ENCODE assay signal across 8 cellular contexts in the genomic region with DNA sequence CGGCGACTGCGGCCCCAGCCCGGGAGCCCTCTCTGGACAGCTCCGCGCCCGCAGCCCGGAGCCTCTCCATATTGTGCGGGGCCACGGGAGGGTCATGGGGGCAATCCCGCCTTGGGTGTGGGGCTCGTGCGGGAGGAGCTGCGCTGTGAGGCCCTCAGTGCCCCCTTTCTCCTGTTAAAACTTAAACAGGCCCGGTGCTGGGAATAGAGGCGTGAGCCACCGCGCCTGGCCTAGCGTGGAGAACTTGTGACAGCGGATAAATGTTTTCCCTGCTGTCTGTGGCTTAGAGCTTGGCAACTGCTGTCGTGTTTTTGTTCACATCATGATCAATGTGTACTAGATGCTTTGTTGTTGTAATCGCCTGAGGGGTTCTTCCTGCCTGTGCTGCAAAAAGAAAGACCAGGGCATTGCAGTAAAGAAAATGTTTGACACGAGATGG. TPM values are rescaled to one million over a fixed set of nuclear protein-coding genes. Genes with fewer than 3 reads are reported as not detected.
DNase-seq lines count a peak whose midpoint lies in the region; ATAC-seq and TF ChIP-seq lines count a peak whose summit lies in the region.

No MANE protein-coding gene starts in this region.

- TF ChIP-seq CTCF in omental fat pad (IDR thresholded peaks at IDR 0.05) = no peak

- H3K27me3 Mint-ChIP-seq in activated naive CD4-positive, alpha-beta T cell treated with anti-CD3 and anti-CD28 coated beads, Interleukin-2, amount 50 U/mL, for 24 hours = no peaks in the 10 kb centered on the region

- in situ Hi-C loops in G401 (cut with HindIII; ENCODE audit: low sequenced_read_pairs) = no loop called here

- H3K27ac Mint-ChIP-seq in activated naive CD4-positive, alpha-beta T cell treated with anti-CD3 and anti-CD28 coated beads, Interleukin-2, amount 50 U/mL, for 24 hours = peak overlapping the region; percentile 51

- H3K4me3 Mint-ChIP-seq in activated naive CD4-positive, alpha-beta T cell treated with anti-CD3 and anti-CD28 coated beads, Interleukin-2, amount 50 U/mL, for 24 hours = peak overlapping the region; percentile 90

- peaks cover 11% of the 10 kb centered on the region for H3K36me3 Mint-ChIP-seq in activated naive CD4-positive, alpha-beta T cell treated with anti-CD3 and anti-CD28 coated beads, Interleukin-2, amount 50 U/mL, for 24 hours

- H3K4me1 Mint-ChIP-seq in activated naive CD4-positive, alpha-beta T cell treated with anti-CD3 and anti-CD28 coated beads, Interleukin-2, amount 50 U/mL, for 24 hours = peaks cover 8% of the 10 kb centered on the region

- intact Hi-C loops in head of caudate nucleus (cut with DNase I) = loop anchor here (10.0 kb wide), 1 partner anchor 80 kb away; a partner anchor contains a TSS

- DNase-seq in G401 (ENCODE audit: low spot score) (peak; percentile 34), head of caudate nucleus (peak in 36 of 42 donors; percentile 5 to 61 (median 32)), omental fat pad (ENCODE audit: low spot score) (no peak), NCI-H1436 (lab: John Stamatoyannopoulos, UW) (no peak), NCI-H1930 (lab: John Stamatoyannopoulos, UW) (no peak)

- H3K9me3 Mint-ChIP-seq in activated naive CD4-positive, alpha-beta T cell treated with anti-CD3 and anti-CD28 coated beads, Interleukin-2, amount 50 U/mL, for 24 hours = no peaks in the 10 kb centered on the region

- peak; percentile 38 for ATAC-seq in HG03354 (IDR thresholded peaks at IDR 0.05; ENCODE audit: poor library complexity, severe bottlenecking, unreplicated experiment)
- peak; percentile 63 for ATAC-seq in omental fat pad (ENCODE audit: low FRiP score)
- no peak for ATAC-seq in GM21381 (IDR thresholded peaks at IDR 0.05; ENCODE audit: unreplicated experiment)

RNA-seq across cellular contexts. Expression of a gene that starts 0.6 kb away (rescaled TPM):
- 1.2 and 2.3 TPM in 2 replicates for total RNA-seq in G401 (2014; rRNA removed; shearing (Covaris generic))
- total RNA-seq in omental fat pad = 10 to 100 TPM in 1 of 4 donors, 1 to 10 TPM in 3; 2.5 to 13.4 (median 4.8) TPM

RNA-seq across cellular contexts. Expression of a gene that starts 12.4 kb away (rescaled TPM):
- total RNA-seq in G401 (2014; rRNA removed; shearing (Covaris generic)) = 1.4 and 1.9 TPM in 2 replicates
- total RNA-seq in omental fat pad = 1 to 10 TPM in 2 of 4 donors, under 1 TPM in 1, not detected in 1; 0.19 to 2.4 (median 1.9) TPM

RNA-seq across cellular contexts. Expression of a gene that starts 29.6 kb away (rescaled TPM):
- 0.43 TPM in 1 of 2 replicates, not detected in the other for total RNA-seq in G401 (2014; rRNA removed; shearing (Covaris generic))
- 1 to 10 TPM; 3.2 to 5.2 (median 3.5) TPM for total RNA-seq in omental fat pad

Comparison
In these comparisons a context has a peak if more than half of its experiments do, and no peak if none do; other contexts are left out.
1. DNase-seq: peak in G401 (single experiment) and head of caudate nucleus (36 of 42); none in omental fat pad (single experiment), NCI-H1436 (single experiment) and NCI-H1930 (0 of 2).